In genomic region chr11:9314291-9315077, GRCh38 we compare ENCODE assay signal across 8 cellular contexts. TPM values are rescaled to one million over a fixed set of nuclear protein-coding genes. Genes with fewer than 3 reads are reported as not detected.
DNase-seq lines count a peak whose midpoint lies in the region; ATAC-seq, FAIRE-seq and TF ChIP-seq lines count a peak whose summit lies in the region.

TSS of gene TMEM41B (minus strand) at chr11:9314593. CDS start at chr11:9314441, 152 bp downstream.

- H2AFZ ChIP-seq in HepG2 (ENCODE audit: low read length): peak within 1 kb of the TSS; percentile 88

- peaks cover 0 to 31% (median 10%) of the 10 kb centered on the region in 11 experiments; a peak in 11 of 22 replicates for H4K20me1 ChIP-seq in BLaER1 treated with 17β-estradiol and CSF1 and Interleukin-3, amounts not matched to agents 10 nM and 100 nM
- peaks cover 12% of the 10 kb centered on the region for H4K20me1 ChIP-seq in HepG2 (ENCODE audit: insufficient read depth, low read length)

- TF ChIP-seq CTCF in HepG2 (CRISPR knock-in tag; IDR thresholded peaks at IDR 0.05): peak; percentile 29; the same call in 1 of the 2 replicates

- WGBS in HepG2 (ENCODE audit: low lambda C conversion rate): 0% methylated on average over 34 of the region's 71 CpGs

- peak within 1 kb of the TSS; percentile 80 to 96 (median 86) for H3K4me2 ChIP-seq in BLaER1 treated with 17β-estradiol and CSF1 and Interleukin-3, amounts not matched to agents 10 nM and 100 nM
- peak within 1 kb of the TSS; percentile 98 for H3K4me2 ChIP-seq in HepG2 (ENCODE audit: low read depth, low read length)

- H3K36me3 ChIP-seq in BLaER1 treated with 17β-estradiol and CSF1 and Interleukin-3, amounts not matched to agents 10 nM and 100 nM: peaks cover 0 to 13% (median 6%) of the 10 kb centered on the region in 11 experiments; a peak in 10 of 22 replicates
- 0 out of 5 replicates have a peak, but pooled peaks cover 0 to 3% of the 10 kb centered on the region in 2 experiments for H3K36me3 ChIP-seq in HepG2 (replicated peaks in 1 of 2; ENCODE audit: control insufficient read depth in 1 of 2, insufficient read depth in 2 of 2, low read length in 2 of 2)

- peaks cover 18 to 34% (median 25%) of the 10 kb centered on the region in 10 experiments for H3K4me1 ChIP-seq in BLaER1 treated with 17β-estradiol and CSF1 and Interleukin-3, amounts not matched to agents 10 nM and 100 nM
- H3K4me1 ChIP-seq in HepG2 (ENCODE audit: insufficient read depth, low read length): peaks cover 51% of the 10 kb centered on the region

- H3K4me1 Mint-ChIP-seq in dendritic cell treated with granulocyte-macrophage colony-stimulating factor and Interleukin-4, amounts not matched to agents 40 ng/mL and 50 ng/mL, for 4 days (ENCODE audit: low read depth): peaks cover 58% of the 10 kb centered on the region

- peak within 1 kb of the TSS; percentile 90 to 98 (median 96) for H3K9ac ChIP-seq in BLaER1 treated with 17β-estradiol and CSF1 and Interleukin-3, amounts not matched to agents 10 nM and 100 nM
- peak within 1 kb of the TSS; percentile 98 for H3K9ac ChIP-seq in HepG2 (ENCODE audit: insufficient read depth, low read depth, low read length)

- TF ChIP-seq EP300 in HepG2 (IDR thresholded peaks at IDR 0.05; ENCODE audit: low read depth in 2 of 2, low read length in 2 of 2): no peak; a peak in 1 of 4 replicates
- TF ChIP-seq EP300 in HepG2 (CRISPR knock-in tag; IDR thresholded peaks at IDR 0.05; ENCODE audit: borderline replicate concordance): no peak

- ATAC-seq in GM19351 (IDR thresholded peaks at IDR 0.05; ENCODE audit: unreplicated experiment) (peak; percentile 96), HG03521 (IDR thresholded peaks at IDR 0.05; ENCODE audit: unreplicated experiment) (peak; percentile 97), HepG2 (peak; percentile 97)

- peaks cover 0 to 13% (median 3%) of the 10 kb centered on the region in 11 experiments; a peak in 4 of 22 replicates for H3K9me3 ChIP-seq in BLaER1 treated with 17β-estradiol and CSF1 and Interleukin-3, amounts not matched to agents 10 nM and 100 nM (replicated peaks in 1 of 11)
- H3K9me3 ChIP-seq in HepG2 (ENCODE audit: low read length): no peaks in the 10 kb centered on the region

- H3K4me3 ChIP-seq in BLaER1 treated with 17β-estradiol and CSF1 and Interleukin-3, amounts not matched to agents 10 nM and 100 nM: peak within 1 kb of the TSS; percentile 81 to 99 (median 96)
- peak within 1 kb of the TSS; percentile 93 to 99 (median 95) for H3K4me3 ChIP-seq in HepG2 (replicated peaks in 1 of 3; ENCODE audit: insufficient read depth in 1 of 3, low read depth in 2 of 3, low read length in 3 of 3)

- TF ChIP-seq POLR2A in HepG2 (IDR thresholded peaks at IDR 0.05; ENCODE audit: insufficient read depth in 1 of 2, low read depth in 2 of 2, low read length in 2 of 2): peak; percentile 82 to 90

- in situ Hi-C loops in HepG2 (cut with HindIII; ENCODE audit: extremely low pct_ligation_motif_present, low pct_unique_long_range_greater_than_20kb): no loop called here

- peak within 1 kb of the TSS; percentile 87 to 98 (median 92) for H3K27ac ChIP-seq in BLaER1 treated with 17β-estradiol and CSF1 and Interleukin-3, amounts not matched to agents 10 nM and 100 nM
- peak within 1 kb of the TSS; percentile 98 for H3K27ac ChIP-seq in HepG2 (ENCODE audit: extremely low read length, insufficient read depth, low read length)

- CTCF ChIA-PET in HepG2 (lab: Yijun Ruan, JAX; ENCODE audit: low intra/inter-chr PET ratio, low total read pairs): no interaction called here

- peak within 1 kb of the TSS; percentile 96 for H3K27ac Mint-ChIP-seq in dendritic cell treated with granulocyte-macrophage colony-stimulating factor and Interleukin-4, amounts not matched to agents 40 ng/mL and 50 ng/mL, for 4 days

- peak; percentile 13; the same call in 1 of the 2 replicates for TF ChIP-seq RAD21 in HepG2 (CRISPR knock-in tag; IDR thresholded peaks at IDR 0.05)

- peak; percentile 99 for DNase-seq in NCI-H748 (lab: John Stamatoyannopoulos, UW; ENCODE audit: unreplicated experiment)
- peak; percentile 97 to 99 for DNase-seq in activated CD4-positive, alpha-beta T cell treated with anti-CD3 and anti-CD28 coated beads, Interleukin-2, amount 50 U/mL, for 24 hours (ENCODE audit: low read depth in 1 of 2, low spot score in 1 of 2)
- DNase-seq in HepG2 (ENCODE audit: low spot score): peak; percentile 99
- peak; percentile 100 for DNase-seq in stimulated activated CD4-positive, alpha-beta T cell treated with anti-CD3 and anti-CD28 coated beads, Interleukin-4, amount 100 ng/mL, for 1 hour

- H3K27me3 Mint-ChIP-seq in dendritic cell treated with granulocyte-macrophage colony-stimulating factor and Interleukin-4, amounts not matched to agents 40 ng/mL and 50 ng/mL, for 4 days: no peaks in the 10 kb centered on the region

- H3K27me3 ChIP-seq in BLaER1 treated with 17β-estradiol and CSF1 and Interleukin-3, amounts not matched to agents 10 nM and 100 nM: peaks cover 0 to 14% (median 7%) of the 10 kb centered on the region in 11 experiments; a peak in 10 of 22 replicates
- H3K27me3 ChIP-seq in HepG2 (ENCODE audit: control insufficient read depth in 1 of 2, insufficient read depth in 2 of 2, low read length in 2 of 2): no peaks in the 10 kb centered on the region; a peak in 2 of 5 replicates

- peaks cover 12% of the 10 kb centered on the region for H3K36me3 Mint-ChIP-seq in dendritic cell treated with granulocyte-macrophage colony-stimulating factor and Interleukin-4, amounts not matched to agents 40 ng/mL and 50 ng/mL, for 4 days (ENCODE audit: low read depth)

- FAIRE-seq in HepG2 (lab: Jason Lieb, UNC): peak; percentile 83

- peaks cover 45% of the 10 kb centered on the region for H3K79me2 ChIP-seq in HepG2 (ENCODE audit: insufficient read depth, low read length)

- no TSS peak for BruUV-seq in HepG2 (replicated peaks; lab: Mats Ljungman, UMichigan)

- no peaks in the 10 kb centered on the region for H3K9me3 Mint-ChIP-seq in dendritic cell treated with granulocyte-macrophage colony-stimulating factor and Interleukin-4, amounts not matched to agents 40 ng/mL and 50 ng/mL, for 4 days

- intact Hi-C loops in dendritic cell treated with granulocyte-macrophage colony-stimulating factor and Interleukin-4, amounts not matched to agents 40 ng/mL and 50 ng/mL, for 4 days (cut with micrococcal nuclease): loop anchor here (1.0 to 10.0 kb wide), 5 partner anchors 41 to 150 kb away; partner anchors contain the start of genes DENND5A, IPO7 and ZNF143
- intact Hi-C loops in HepG2 (cut with micrococcal nuclease; ENCODE audit: unreplicated experiment): loop anchor here (1.0 to 5.0 kb wide), 3 partner anchors 47 to 71 kb away; partner anchors contain the start of gene DENND5A

- POLR2A ChIA-PET in HepG2 (lab: Yijun Ruan, JAX): interaction anchor here (0.6 to 2.5 kb wide), 14 partner anchors 48 to 1012 kb away, joined by 3 to 16 read pairs (median 6); partner anchors contain the start of genes DENND5A, IPO7 and ZNF143

- peak within 1 kb of the TSS; percentile 97 for H3K4me3 Mint-ChIP-seq in dendritic cell treated with granulocyte-macrophage colony-stimulating factor and Interleukin-4, amounts not matched to agents 40 ng/mL and 50 ng/mL, for 4 days

TF ChIP-seq in HepG2, 621 proteins besides CTCF, POLR2A, EP300 and RAD21 (continues in another document):
- TF ChIP-seq ZNF282 (IDR thresholded peaks at IDR 0.05; ENCODE audit: partially characterized antibody): no peak
- peak; percentile 33; the same call in 1 of the 2 replicates for TF ChIP-seq KDM3A (CRISPR knock-in tag; IDR thresholded peaks at IDR 0.05; ENCODE audit: low read depth)
- TF ChIP-seq EED (CRISPR knock-in tag; IDR thresholded peaks at IDR 0.05): 0 out of 2 replicates have a peak, but pooled peaks have one; percentile 64
- peak; percentile 78 for TF ChIP-seq ATF1 (CRISPR knock-in tag; IDR thresholded peaks at IDR 0.05)
- TF ChIP-seq MTERF4 (CRISPR knock-in tag; IDR thresholded peaks at IDR 0.05): no peak
- TF ChIP-seq FOXA1 (IDR thresholded peaks at IDR 0.05): no peak
- TF ChIP-seq FOXA1 (CRISPR knock-in tag; IDR thresholded peaks at IDR 0.05): no peak; the same call in 1 of the 2 replicates
- TF ChIP-seq ZC3H4 (CRISPR knock-in tag; IDR thresholded peaks at IDR 0.05; ENCODE audit: borderline replicate concordance): no peak
- TF ChIP-seq MAX (IDR thresholded peaks at IDR 0.05): peak; percentile 80

RNA-seq across cellular contexts. Expression of gene TMEM41B, which starts in this region (rescaled TPM):
- 18.8 and 36.8 TPM in 2 replicates for total RNA-seq in HepG2 (2016; rRNA removed; fragmentation: Illumina TruSeq; extraction: Trizol)
- total RNA-seq in HepG2 (2016; cell fraction: cytosol; rRNA removed; fragmentation: Illumina TruSeq; extraction: Trizol; ENCODE audit: low read depth): 6.1 and 7.4 TPM in 2 replicates
- total RNA-seq in HepG2 (2016; cell fraction: insoluble cytoplasmic fraction; rRNA removed; fragmentation: Illumina TruSeq; extraction: Trizol): 18.2 and 37.3 TPM in 2 replicates
- 8.3 and 10.7 TPM in 2 replicates for total RNA-seq in HepG2 (2016; cell fraction: membrane; rRNA removed; fragmentation: Illumina TruSeq; extraction: Trizol)
- 46.8 and 49.9 TPM in 2 replicates for total RNA-seq in HepG2 (2016; cell fraction: nucleus; rRNA removed; fragmentation: Illumina TruSeq; extraction: Trizol)
- polyA plus RNA-seq in HepG2 (2011; rRNA removed): 48.1 and 48.4 TPM in 2 replicates
- 13.9 and 25.1 TPM in 2 replicates for polyA plus RNA-seq in HepG2 (2011; cell fraction: cytosol; rRNA removed)
- 69.1 and 76.5 TPM in 2 replicates for polyA plus RNA-seq in HepG2 (2011; cell fraction: nucleus; rRNA removed)
- polyA plus RNA-seq in HepG2 (2012): 31.0 and 36.5 TPM in 2 replicates
- 1.7 and 2.1 TPM in 2 replicates for polyA plus RNA-seq in HepG2 (2016; cell fraction: cytosol; fragmentation: Illumina TruSeq; extraction: Trizol; ENCODE audit: low read depth)
- polyA plus RNA-seq in HepG2 (2016; cell fraction: insoluble cytoplasmic fraction; fragmentation: Illumina TruSeq; extraction: Trizol; ENCODE audit: low read depth): 13.1 and 14.1 TPM in 2 replicates
- polyA plus RNA-seq in HepG2 (2016; cell fraction: membrane; fragmentation: Illumina TruSeq; extraction: Trizol; ENCODE audit: low read depth): 3.2 and 4.1 TPM in 2 replicates
- polyA plus RNA-seq in HepG2 (2016; cell fraction: nucleus; fragmentation: Illumina TruSeq; extraction: Trizol; ENCODE audit: insufficient read depth, low read depth): 88.7 and 89.2 TPM in 2 replicates
- polyA minus RNA-seq in HepG2 (2011; rRNA and poly(A)+ RNA removed; ENCODE audit: low replicate concordance): 21.1 and 32.0 TPM in 2 replicates
- polyA minus RNA-seq in HepG2 (2011; cell fraction: cytosol; rRNA and poly(A)+ RNA removed): 20.0 and 28.9 TPM in 2 replicates
- polyA minus RNA-seq in HepG2 (2011; cell fraction: nucleus; rRNA and poly(A)+ RNA removed): 66.4 and 70.9 TPM in 2 replicates

Comparison
In these comparisons a context has a peak if more than half of its experiments do, and no peak if none do; other contexts are left out.
1. Peak in every context shown above with its lines: DNase-seq, ATAC-seq, H3K4me3 ChIP-seq and H3K27ac ChIP-seq.